Comparison of ENCODE assay signal across 8 cellular contexts in genomic region chr12:107079172-107080011, GRCh38. TPM values are rescaled to one million over a fixed set of nuclear protein-coding genes. Genes with fewer than 3 reads are reported as not detected.
DNase-seq lines count a peak whose midpoint lies in the region; ATAC-seq and TF ChIP-seq lines count a peak whose summit lies in the region.

No MANE protein-coding gene starts in this region.

- no peak overlapping the region for H2AFZ ChIP-seq in IMR-90 (replicated peaks; ENCODE audit: low read length, poor library complexity)
- no peak overlapping the region for H2AFZ ChIP-seq in neural cell (ENCODE audit: low read depth, low read length)

- H2AK9ac ChIP-seq in IMR-90 (replicated peaks; ENCODE audit: low read depth, low read length, poor library complexity), result no peak overlapping the region

- TF ChIP-seq EP300 in neural cell (conservative IDR thresholded peaks at IDR 0.05; ENCODE audit: poor library complexity, severe bottlenecking), result no peak

- no peak overlapping the region for H3K56ac ChIP-seq in IMR-90 (ENCODE audit: extremely low read depth, insufficient read depth, low read length)

- H4K20me1 ChIP-seq in IMR-90 (ENCODE audit: insufficient read depth, low read length), result 0 out of 2 replicates have a peak, but pooled peaks cover 2% of the 10 kb centered on the region
- H4K20me1 ChIP-seq in neural cell (ENCODE audit: insufficient read depth), result no peaks in the 10 kb centered on the region

- no peak overlapping the region for H3K23ac ChIP-seq in IMR-90 (ENCODE audit: low read depth, low read length)

- no peak overlapping the region for H4K91ac ChIP-seq in IMR-90 (ENCODE audit: insufficient read depth, low read depth, low read length)

- no peak overlapping the region for H4K8ac ChIP-seq in IMR-90 (ENCODE audit: low read depth in 2 of 2, low read length in 2 of 2)

- H3K4me1 ChIP-seq in IMR-90 (ENCODE audit: control insufficient read depth, insufficient read depth, low read length), result no peaks in the 10 kb centered on the region

- no peaks in the 10 kb centered on the region for H3F3A ChIP-seq in neural cell (ENCODE audit: insufficient read depth, low read length, poor library complexity, severe bottlenecking)

- no peaks in the 10 kb centered on the region for H3K9me2 ChIP-seq in neural cell (ENCODE audit: insufficient read depth, low read length)

- H3K9me3 ChIP-seq in IMR-90 (ENCODE audit: control insufficient read depth, insufficient read depth, low read length) (no peaks in the 10 kb centered on the region), neural cell (ENCODE audit: low read length) (no peaks in the 10 kb centered on the region)

- peak overlapping the region; percentile 16 for H2BK5ac ChIP-seq in IMR-90 (ENCODE audit: low read depth, low read length, poor library complexity, severe bottlenecking)

- no peak overlapping the region for H3K4me3 ChIP-seq in IMR-90 (ENCODE audit: insufficient read depth, low read depth, low read length)
- H3K4me3 ChIP-seq in brain microvascular endothelial cell (ENCODE audit: low read depth, low read length), result no peak overlapping the region
- H3K4me3 ChIP-seq in neural cell (ENCODE audit: low read length), result no peak overlapping the region

- ATAC-seq in IMR-90 (ENCODE audit: low read depth) (peak; percentile 90), HG02678 (IDR thresholded peaks at IDR 0.05; ENCODE audit: unreplicated experiment) (no peak), HG03469 (IDR thresholded peaks at IDR 0.05; ENCODE audit: unreplicated experiment) (no peak)

- no peak overlapping the region for H2BK20ac ChIP-seq in IMR-90 (ENCODE audit: low read depth, low read length)

- no TSS peak for BruUV-seq in IMR-90 (replicated peaks; lab: Mats Ljungman, UMichigan)

- TF ChIP-seq CTCF in IMR-90 (conservative IDR thresholded peaks at IDR 0.05; ENCODE audit: low read depth, low read length) (peak; percentile 52), brain microvascular endothelial cell (IDR thresholded peaks at IDR 0.05; ENCODE audit: low read depth, low read length, missing control alignments) (peak; percentile 64), neural cell (IDR thresholded peaks at IDR 0.05; ENCODE audit: poor library complexity, severe bottlenecking) (peak; percentile 41)

- WGBS in IMR-90 (ENCODE audit: extremely low coverage in 2 of 2, insufficient read length in 1 of 2), 2 experiments, result 100% methylated on average over 1 of the region's 2 CpGs; no CpG with 5 or more reads in 1 of the 2 experiments

- no peak for TF ChIP-seq POLR2A in IMR-90 (IDR thresholded peaks at IDR 0.05; ENCODE audit: low read depth, low read length)

- no peak overlapping the region for H3K9ac ChIP-seq in IMR-90 (ENCODE audit: low read depth, low read length)
- no peak overlapping the region for H3K9ac ChIP-seq in neural cell (ENCODE audit: low read length)

- CTCF ChIA-PET in IMR-90 (lab: Yijun Ruan, JAX), result interaction anchor here (0.5 to 1.8 kb wide), 5 partner anchors 10 to 74 kb away, joined by 3 to 6 read pairs (median 4); no protein-coding TSS in a partner anchor

- peaks cover 8 to 30% of the 10 kb centered on the region in 2 experiments for H3K79me1 ChIP-seq in IMR-90 (ENCODE audit: low read depth in 1 of 2, low read length in 2 of 2)

- H3K27ac ChIP-seq in IMR-90 (ENCODE audit: insufficient read depth, low read length), result no peak overlapping the region
- H3K27ac ChIP-seq in brain microvascular endothelial cell, result no peak overlapping the region
- no peak overlapping the region for H3K27ac ChIP-seq in neural cell (ENCODE audit: low read length)

- POLR2A ChIA-PET in IMR-90 (lab: Charles Lee; ENCODE audit: unreplicated experiment), result no interaction called here

- H2BK120ac ChIP-seq in IMR-90 (ENCODE audit: low read depth, low read length), result no peak overlapping the region

- H2AK5ac ChIP-seq in IMR-90 (ENCODE audit: low read depth, low read length), result no peak overlapping the region

- dilution Hi-C loops in IMR-90 (cut with HindIII; ENCODE audit: low sequenced_read_pairs, unreplicated experiment), result no loop called here

- peak; percentile 19 for DNase-seq in Daoy (ENCODE audit: low read depth)
- peak; percentile 61 for DNase-seq in IMR-90
- peak; percentile 43 for DNase-seq in brain microvascular endothelial cell
- no peak for DNase-seq in NCI-H146 treated with DMSO at 0.1 percent for 48 hours (lab: John Stamatoyannopoulos, UW; ENCODE audit: unreplicated experiment)
- DNase-seq in amygdala (lab: John Stamatoyannopoulos, UW), result no peak

- no peaks in the 10 kb centered on the region for H3K79me2 ChIP-seq in neural cell (replicated peaks; ENCODE audit: insufficient read depth, low read length)

- H3K14ac ChIP-seq in IMR-90 (replicated peaks; ENCODE audit: low read depth, low read length), result no peak overlapping the region

- peak overlapping the region; percentile 73; the same call in 1 of the 2 replicates for H3K4me2 ChIP-seq in IMR-90 (ENCODE audit: low read depth, low read length)
- no peak overlapping the region for H3K4me2 ChIP-seq in neural cell (ENCODE audit: low read length)

- no peak overlapping the region for H2BK15ac ChIP-seq in IMR-90 (ENCODE audit: low read depth, low read length)

- H3K18ac ChIP-seq in IMR-90 (ENCODE audit: low read depth, low read length), result no peak overlapping the region

- H3K27me3 ChIP-seq in IMR-90 (ENCODE audit: control insufficient read depth, insufficient read depth, low read length) (no peaks in the 10 kb centered on the region), brain microvascular endothelial cell (replicated peaks) (no peaks in the 10 kb centered on the region), neural cell (ENCODE audit: insufficient read depth, low read depth, low read length) (no peaks in the 10 kb centered on the region)

- in situ Hi-C loops in IMR-90 (cut with MboI; ENCODE audit: low sequenced_read_pairs), result no loop called here
- in situ Hi-C loops in brain microvascular endothelial cell (cut with HindIII; ENCODE audit: low pct_ligation_motif_present, low sequenced_read_pairs), result no loop called here

- 0 out of 2 replicates have a peak, but pooled peaks have one; percentile 16 for TF ChIP-seq RAD21 in IMR-90 (IDR thresholded peaks at IDR 0.05; ENCODE audit: low read length)
- TF ChIP-seq RAD21 in neural cell (conservative IDR thresholded peaks at IDR 0.05), result no peak

- no peaks in the 10 kb centered on the region for H3K9me1 ChIP-seq in IMR-90 (ENCODE audit: insufficient read depth, low read length)

- no peak overlapping the region for H4K5ac ChIP-seq in IMR-90 (ENCODE audit: low read depth, low read length)

- H3K36me3 ChIP-seq in IMR-90 (ENCODE audit: control insufficient read depth, insufficient read depth, low read length) (no peaks in the 10 kb centered on the region), brain microvascular endothelial cell (replicated peaks) (no peaks in the 10 kb centered on the region), neural cell (ENCODE audit: insufficient read depth, low read length) (no peaks in the 10 kb centered on the region)

- no peak overlapping the region for H3K4ac ChIP-seq in IMR-90 (ENCODE audit: low read depth, low read length)

- intact Hi-C loops in IMR-90 (cut with micrococcal nuclease), result no loop called here

TF ChIP-seq in IMR-90, 13 proteins besides CTCF, POLR2A, EP300 and RAD21 (continues in another document):
- TF ChIP-seq RFX5 (IDR thresholded peaks at IDR 0.05; ENCODE audit: low read depth, low read length), result no peak
- no peak for TF ChIP-seq CEBPB (IDR thresholded peaks at IDR 0.05; ENCODE audit: low read depth, low read length)
- TF ChIP-seq NFE2L2 (IDR thresholded peaks at IDR 0.05; ENCODE audit: low read depth, low read length), result no peak
- no peak for TF ChIP-seq BHLHE40 (IDR thresholded peaks at IDR 0.05; ENCODE audit: low read depth, low read length)
- TF ChIP-seq MXI1 (IDR thresholded peaks at IDR 0.05; ENCODE audit: borderline replicate concordance, low read depth, low read length), result no peak
- no peak for TF ChIP-seq MAFK (IDR thresholded peaks at IDR 0.05; ENCODE audit: low read depth, low read length)
- peak; percentile 66 for TF ChIP-seq USF2 (IDR thresholded peaks at IDR 0.05; ENCODE audit: low read depth, low read length)
- no peak for TF ChIP-seq FOS (IDR thresholded peaks at IDR 0.05; ENCODE audit: low read depth, low read length)
- no peak for TF ChIP-seq CHD1 (IDR thresholded peaks at IDR 0.05; ENCODE audit: low read depth, low read length)

TF ChIP-seq in neural cell, 6 proteins besides CTCF, POLR2A, EP300 and RAD21 (continues in another document):
- TF ChIP-seq REST (IDR thresholded peaks at IDR 0.05; ENCODE audit: borderline replicate concordance), result no peak
- TF ChIP-seq POLR2AphosphoS5 (IDR thresholded peaks at IDR 0.05), result no peak
- no peak for TF ChIP-seq SMC3 (conservative IDR thresholded peaks at IDR 0.05; ENCODE audit: poor library complexity)
- TF ChIP-seq MXI1 (conservative IDR thresholded peaks at IDR 0.05; ENCODE audit: poor library complexity, severe bottlenecking), result no peak
- TF ChIP-seq TAF1 (IDR thresholded peaks at IDR 0.05; ENCODE audit: low read depth), result no peak

RNA-seq across cellular contexts. Expression of gene CRY1, which starts 14.0 kb away (rescaled TPM):
- total RNA-seq in Daoy (2014; rRNA removed; shearing (Covaris generic)), result 10.8 and 16.5 TPM in 2 replicates
- 5.9 and 9.7 TPM in 2 replicates for total RNA-seq in IMR-90 (2012; rRNA removed)
- polyA plus RNA-seq in IMR-90 (2012; rRNA removed), result 7.8 and 9.9 TPM in 2 replicates
- 4.3 and 5.4 TPM in 2 replicates for polyA plus RNA-seq in IMR-90 (2012; cell fraction: cytosol; rRNA removed)
- 9.8 and 14.5 TPM in 2 replicates for polyA plus RNA-seq in IMR-90 (2012; cell fraction: nucleus; rRNA removed; ENCODE audit: low replicate concordance)
- polyA plus RNA-seq in neural cell, result 28.2 and 33.4 TPM in 2 replicates
- polyA minus RNA-seq in neural cell, result 41.0 and 44.1 TPM in 2 replicates

Comparison
In these comparisons a context has a peak if more than half of its experiments do, and no peak if none do; other contexts are left out.
1. DNase-seq: peak in Daoy (single experiment), IMR-90 (single experiment) and brain microvascular endothelial cell (single experiment); none in NCI-H146 treated with DMSO at 0.1 percent for 48 hours (single experiment) and amygdala (0 of 56).
2. Peak in every context shown above with its lines, with median percentiles within 50 percentile points of each other: CTCF ChIP-seq.